Comparison of ENCODE assay signal across 19 cellular contexts in the genomic region with DNA sequence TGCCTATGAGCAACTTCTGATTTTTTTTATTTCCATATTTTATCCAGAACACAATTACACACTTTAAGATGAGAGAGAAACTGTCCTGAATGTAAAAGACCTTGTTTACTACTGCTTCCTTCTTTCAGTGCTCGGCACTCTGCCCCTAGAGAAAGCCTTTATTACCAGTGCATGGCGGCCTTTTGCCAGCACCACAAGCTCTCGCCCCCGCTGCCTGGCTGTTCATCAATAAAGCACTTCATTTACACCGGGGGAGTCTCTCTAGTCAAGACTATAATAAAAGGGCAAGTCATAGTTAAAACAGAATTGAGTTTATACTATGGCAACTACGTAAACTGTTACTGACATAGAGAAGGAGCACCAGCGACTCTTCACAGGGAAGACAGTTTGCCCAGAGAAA.
A peak's percentile ranks its signal among the peaks of the same experiment; 100 is the strongest.
DNase-seq lines count a peak whose midpoint lies in the region; ATAC-seq and TF ChIP-seq lines count a peak whose summit lies in the region.
"Had no signal": no experiment of that assay in that cellular context is flagged by ENCODE, and none has a peak within 500 bp of the region (broad histone marks: within the 10 kb centered on the region; RNA-seq: fewer than 3 reads in every experiment).

No MANE protein-coding gene starts in this region.

- TF ChIP-seq EP300 in sigmoid colon (IDR thresholded peaks at IDR 0.05) = no peak

- peak; percentile 41 for DNase-seq in MG63
- peak; percentile 52 for DNase-seq in astrocyte of the hippocampus (ENCODE audit: low read depth, low spot score)
- peak; percentile 38 to 42 for DNase-seq in hippocampal formation (lab: John Stamatoyannopoulos, UW)
- DNase-seq in putamen (ENCODE audit: low spot score) = peak; percentile 48
- no peak for DNase-seq in sigmoid colon
- DNase-seq in body of pancreas = no peak
- no peak for DNase-seq in NCI-H524 (lab: John Stamatoyannopoulos, UW)
- DNase-seq: activated CD4-positive, alpha-beta T cell treated with anti-CD3 and anti-CD28 coated beads for 48 hours; CD8-positive, alpha-beta memory T cell; DND-41; kidney; naive thymus-derived CD4-positive, alpha-beta T cell; NCI-H1436 treated with DMSO at 0.1 percent for 48 hours; NK-92 treated with Interleukin-12 subunit alpha and Interleukin-12 subunit beta, amount 100 ng/mL, for 24 hours; stimulated activated naive CD4-positive, alpha-beta T cell treated with Interleukin-2 at 50 U/mL for 16 hours; upper lobe of left lung had no signal

- H3K27ac ChIP-seq in sigmoid colon = no peak overlapping the region
- no peak overlapping the region for H3K27ac ChIP-seq in body of pancreas
- H3K27ac ChIP-seq: skin epidermis, upper lobe of left lung had no signal

- TF ChIP-seq CTCF in sigmoid colon (IDR thresholded peaks at IDR 0.05) (no peak), body of pancreas (IDR thresholded peaks at IDR 0.05) (no peak)

- no peaks in the 10 kb centered on the region for H3K27me3 ChIP-seq in MG63
- H3K27me3 ChIP-seq in sigmoid colon = no peaks in the 10 kb centered on the region
- no peaks in the 10 kb centered on the region for H3K27me3 ChIP-seq in body of pancreas
- H3K27me3 ChIP-seq: upper lobe of left lung had no signal

- intact Hi-C loops in sigmoid colon (cut with DNase I) = no loop called here
- intact Hi-C loops in body of pancreas (cut with DNase I) = no loop called here

- TF ChIP-seq POLR2A in sigmoid colon (IDR thresholded peaks at IDR 0.05) = no peak
- TF ChIP-seq POLR2A in body of pancreas (IDR thresholded peaks at IDR 0.05) = no peak

- H3K9me3 ChIP-seq in MG63 (no peaks in the 10 kb centered on the region), sigmoid colon (no peaks in the 10 kb centered on the region), body of pancreas (no peaks in the 10 kb centered on the region)
- H3K9me3 ChIP-seq: upper lobe of left lung had no signal

- no peak for ATAC-seq in body of pancreas
- ATAC-seq: HCT116; naive thymus-derived CD4-positive, alpha-beta T cell; Panc1 had no signal

- H3K4me3 ChIP-seq in MG63 (no peak overlapping the region), sigmoid colon (no peak overlapping the region), body of pancreas (no peak overlapping the region)
- H3K4me3 ChIP-seq: skin epidermis, upper lobe of left lung had no signal

- H3K36me3 ChIP-seq in MG63 = no peaks in the 10 kb centered on the region
- no peaks in the 10 kb centered on the region for H3K36me3 ChIP-seq in sigmoid colon
- H3K36me3 ChIP-seq in body of pancreas (replicated peaks in 1 of 2; ENCODE audit: insufficient read depth in 1 of 2, low read depth in 2 of 2) = no peaks in the 10 kb centered on the region
- H3K36me3 ChIP-seq: upper lobe of left lung had no signal

- no peaks in the 10 kb centered on the region for H3K4me1 ChIP-seq in sigmoid colon
- no peaks in the 10 kb centered on the region for H3K4me1 ChIP-seq in body of pancreas
- H3K4me1 ChIP-seq: upper lobe of left lung had no signal

- WGBS in sigmoid colon, 2 donors = 38 to 66% methylated on average over 7 of the region's 7 CpGs
- 73 to 75% methylated on average over 7 of the region's 7 CpGs for WGBS in body of pancreas, 2 donors

Comparison
In these comparisons a context has a peak if more than half of its experiments do, and no peak if none do; other contexts are left out.
1. DNase-seq: peak in MG63 (single experiment), astrocyte of the hippocampus (single experiment), hippocampal formation (2 of 2) and putamen (single experiment); none in sigmoid colon (single experiment), body of pancreas (0 of 4) and NCI-H524 (0 of 2).